8 cellular contexts compared by ENCODE assay signal in genomic region chr2:117470311-117471095, GRCh38.
DNase-seq lines count a peak whose midpoint lies in the region; ATAC-seq and TF ChIP-seq lines count a peak whose summit lies in the region.

No MANE protein-coding gene starts in this region.

- peak; percentile 63 for DNase-seq in BE2C
- peak; percentile 10 for DNase-seq in GM13976 (ENCODE audit: low spot score)
- peak; percentile 10 for DNase-seq in SK-N-MC (ENCODE audit: low read depth, low spot score)
- peak; percentile 64 for DNase-seq in iPS-NIHi11 (ENCODE audit: low spot score)
- no peak for DNase-seq in NCI-H2029 treated with DMSO at 0.1 percent for 48 hours (lab: John Stamatoyannopoulos, UW)

- no peaks in the 10 kb centered on the region for H3K27me3 ChIP-seq in BE2C
- no peaks in the 10 kb centered on the region for H3K27me3 ChIP-seq in KMS-11 (ENCODE audit: insufficient read depth, low read depth)

- no peaks in the 10 kb centered on the region for H3K36me3 ChIP-seq in BE2C
- no peaks in the 10 kb centered on the region for H3K36me3 ChIP-seq in KMS-11 (ENCODE audit: insufficient read depth)
- no peaks in the 10 kb centered on the region for H3K36me3 ChIP-seq in SK-N-MC (ENCODE audit: insufficient read depth, low read length)

- H2AFZ ChIP-seq in KMS-11 (ENCODE audit: low read depth), result peak overlapping the region; percentile 49; the same call in 1 of the 2 replicates

- no peaks in the 10 kb centered on the region for H3K36me3 Mint-ChIP-seq in stimulated activated memory B cell treated with anti-CD40 and anti-IgM and Interleukin-4, amounts not matched to agents 10 μg/mL and 1 μg/mL and 100 μg/mL, for 72 hours

- peaks cover 5% of the 10 kb centered on the region for H3K9me3 Mint-ChIP-seq in stimulated activated memory B cell treated with anti-CD40 and anti-IgM and Interleukin-4, amounts not matched to agents 10 μg/mL and 1 μg/mL and 100 μg/mL, for 72 hours

- H3K9ac ChIP-seq in KMS-11 (no peak overlapping the region), SK-N-MC (ENCODE audit: insufficient read length) (no peak overlapping the region)

- H3K9me3 ChIP-seq in BE2C, result no peaks in the 10 kb centered on the region
- H3K9me3 ChIP-seq in SK-N-MC (ENCODE audit: low read depth, low read length), result no peaks in the 10 kb centered on the region

- no peak overlapping the region for H3K27ac Mint-ChIP-seq in stimulated activated memory B cell treated with anti-CD40 and anti-IgM and Interleukin-4, amounts not matched to agents 10 μg/mL and 1 μg/mL and 100 μg/mL, for 72 hours

- H4K20me1 ChIP-seq in KMS-11 (ENCODE audit: insufficient read depth), result no peaks in the 10 kb centered on the region

- H3K4me3 Mint-ChIP-seq in stimulated activated memory B cell treated with anti-CD40 and anti-IgM and Interleukin-4, amounts not matched to agents 10 μg/mL and 1 μg/mL and 100 μg/mL, for 72 hours, result no peak overlapping the region

- ATAC-seq in HG03095 (IDR thresholded peaks at IDR 0.05; ENCODE audit: unreplicated experiment), result no peak
- ATAC-seq in stimulated activated memory B cell treated with anti-CD40 and anti-IgM and Interleukin-4, amounts not matched to agents 10 μg/mL and 1 μg/mL and 100 μg/mL, for 72 hours, result no peak

- H3K4me3 ChIP-seq in BE2C (ENCODE audit: low read depth, low read length), result no peak overlapping the region
- H3K4me3 ChIP-seq in KMS-11 (IDR thresholded peaks at IDR 0.05; ENCODE audit: insufficient read depth, low read depth, low read length), result no peak overlapping the region
- H3K4me3 ChIP-seq in SK-N-MC, result no peak overlapping the region

- TF ChIP-seq CTCF in BE2C (IDR thresholded peaks at IDR 0.05; ENCODE audit: low read depth, low read length) (peak; percentile 69), GM13976 (IDR thresholded peaks at IDR 0.05; ENCODE audit: borderline replicate concordance, control extremely low read depth, extremely low read depth, insufficient read depth, missing control alignments) (peak; percentile 52), KMS-11 (conservative IDR thresholded peaks at IDR 0.05; ENCODE audit: low read depth, low read length) (peak; percentile 74)

- no peaks in the 10 kb centered on the region for H3K79me2 ChIP-seq in KMS-11 (ENCODE audit: insufficient read depth, low read depth)

- no peaks in the 10 kb centered on the region for H3K27me3 Mint-ChIP-seq in stimulated activated memory B cell treated with anti-CD40 and anti-IgM and Interleukin-4, amounts not matched to agents 10 μg/mL and 1 μg/mL and 100 μg/mL, for 72 hours

- in situ Hi-C loops in GM13976 (cut with MboI; ENCODE audit: low sequenced_read_pairs, unreplicated experiment), result loop anchor here (25.0 kb wide), 1 partner anchor 317 kb away; no protein-coding TSS in a partner anchor

- no peak overlapping the region for H3K4me2 ChIP-seq in KMS-11

- no peaks in the 10 kb centered on the region for H3K4me1 Mint-ChIP-seq in stimulated activated memory B cell treated with anti-CD40 and anti-IgM and Interleukin-4, amounts not matched to agents 10 μg/mL and 1 μg/mL and 100 μg/mL, for 72 hours

- H3K27ac ChIP-seq in KMS-11, result no peak overlapping the region
- no peak overlapping the region for H3K27ac ChIP-seq in SK-N-MC

- H3K4me1 ChIP-seq in BE2C (no peaks in the 10 kb centered on the region), KMS-11 (ENCODE audit: low read depth, poor library complexity, severe bottlenecking) (no peaks in the 10 kb centered on the region)
